Comparison of ENCODE assay signal across 8 cellular contexts in the genomic region with DNA sequence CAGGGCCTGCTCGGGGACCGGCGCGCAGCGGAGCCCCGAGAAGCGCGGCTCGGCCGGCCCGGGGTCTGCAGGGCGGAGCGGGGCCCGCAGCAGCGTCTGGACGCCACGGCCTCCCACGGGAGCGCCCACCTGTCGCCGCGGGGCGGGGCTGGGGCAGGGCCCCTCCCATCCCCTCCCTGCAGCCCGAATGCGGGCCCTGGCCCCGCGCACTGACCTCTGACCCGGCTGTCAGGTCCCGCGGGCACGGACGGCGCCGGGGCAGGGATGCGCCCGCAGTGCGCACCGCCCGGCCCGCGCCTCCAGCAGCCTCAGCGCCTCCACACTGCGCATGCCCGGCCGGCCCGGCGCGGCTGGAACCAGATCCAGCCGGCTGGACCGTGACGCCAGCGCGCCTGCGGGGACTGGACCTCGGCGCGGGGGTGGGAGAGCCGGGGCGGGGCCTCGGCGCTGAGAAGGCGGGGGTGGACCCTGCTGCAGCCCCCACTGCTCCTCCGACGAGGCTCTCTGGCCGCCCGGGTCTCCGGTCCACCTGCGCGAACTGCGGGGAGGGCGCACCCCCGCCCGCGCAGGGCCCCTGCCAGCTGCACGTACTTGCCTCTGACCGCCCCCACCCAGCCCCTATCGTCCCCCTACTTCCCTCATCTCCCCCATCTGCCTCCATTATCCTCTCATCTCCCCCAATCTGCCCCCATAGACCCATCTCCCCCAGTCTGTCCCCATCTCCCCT. TPM values are rescaled to one million over a fixed set of nuclear protein-coding genes. Genes with fewer than 3 reads are reported as not detected.
DNase-seq lines count a peak whose midpoint lies in the region; ATAC-seq and TF ChIP-seq lines count a peak whose summit lies in the region.

No MANE protein-coding gene starts in this region.

- POLR2A ChIA-PET in naive thymus-derived CD8-positive, alpha-beta T cell (lab: Charles Lee) = interaction anchor here (1.0 to 5.5 kb wide), 7 partner anchors 8 to 35 kb away, joined by 3 to 35 read pairs (median 4); a partner anchor contains a TSS

- peak overlapping the region in 7 of 10 donors; percentile 66 to 93 (median 87) for H3K27ac Mint-ChIP-seq in naive thymus-derived CD8-positive, alpha-beta T cell
- H3K27ac Mint-ChIP-seq in stimulated activated effector memory CD8-positive, alpha-beta T cell treated with anti-CD3 and anti-CD28 coated beads, Interleukin-12 subunit alpha, Interleukin-12 subunit beta, amount 100 ng/mL, for 72 hours = peak overlapping the region; percentile 88

- peak; percentile 52 for ATAC-seq in GM19463 (IDR thresholded peaks at IDR 0.05; ENCODE audit: unreplicated experiment)
- ATAC-seq in naive thymus-derived CD8-positive, alpha-beta T cell = peak; percentile 80 to 87
- ATAC-seq in stimulated activated effector memory CD8-positive, alpha-beta T cell treated with anti-CD3 and anti-CD28 coated beads, Interleukin-12 subunit alpha, Interleukin-12 subunit beta, amount 100 ng/mL, for 72 hours = peak; percentile 87

- TF ChIP-seq CTCF in HL-60 (IDR thresholded peaks at IDR 0.05; ENCODE audit: insufficient read depth, low read length) (no peak), fibroblast of mammary gland (conservative IDR thresholded peaks at IDR 0.05; ENCODE audit: control insufficient read depth, insufficient read depth, low read depth, low read length) (no peak)

- H3K9me3 Mint-ChIP-seq in naive thymus-derived CD8-positive, alpha-beta T cell = peaks cover 0 to 6% (median 0%) of the 10 kb centered on the region in 9 donors
- no peaks in the 10 kb centered on the region for H3K9me3 Mint-ChIP-seq in stimulated activated effector memory CD8-positive, alpha-beta T cell treated with anti-CD3 and anti-CD28 coated beads, Interleukin-12 subunit alpha, Interleukin-12 subunit beta, amount 100 ng/mL, for 72 hours

- peaks cover 18 to 61% (median 49%) of the 10 kb centered on the region in 4 donors for H3K4me1 Mint-ChIP-seq in naive thymus-derived CD8-positive, alpha-beta T cell
- peaks cover 47% of the 10 kb centered on the region for H3K4me1 Mint-ChIP-seq in stimulated activated effector memory CD8-positive, alpha-beta T cell treated with anti-CD3 and anti-CD28 coated beads, Interleukin-12 subunit alpha, Interleukin-12 subunit beta, amount 100 ng/mL, for 72 hours

- peaks cover 0 to 15% (median 4%) of the 10 kb centered on the region in 3 donors for H3K36me3 Mint-ChIP-seq in naive thymus-derived CD8-positive, alpha-beta T cell
- peaks cover 11% of the 10 kb centered on the region for H3K36me3 Mint-ChIP-seq in stimulated activated effector memory CD8-positive, alpha-beta T cell treated with anti-CD3 and anti-CD28 coated beads, Interleukin-12 subunit alpha, Interleukin-12 subunit beta, amount 100 ng/mL, for 72 hours

- peaks cover 0 to 2% (median 0%) of the 10 kb centered on the region in 5 donors for H3K27me3 Mint-ChIP-seq in naive thymus-derived CD8-positive, alpha-beta T cell

- H3K4me3 ChIP-seq in HL-60 (replicated peaks; ENCODE audit: insufficient read depth, low read length) (peak overlapping the region; percentile 62), fibroblast of mammary gland (ENCODE audit: control insufficient read depth, low read depth, low read length) (peak overlapping the region; percentile 50)

- H3K4me3 Mint-ChIP-seq in naive thymus-derived CD8-positive, alpha-beta T cell = peak overlapping the region in 8 of 10 donors; percentile 72 to 88 (median 82)
- peak overlapping the region; percentile 73 for H3K4me3 Mint-ChIP-seq in stimulated activated effector memory CD8-positive, alpha-beta T cell treated with anti-CD3 and anti-CD28 coated beads, Interleukin-12 subunit alpha, Interleukin-12 subunit beta, amount 100 ng/mL, for 72 hours

- no peaks in the 10 kb centered on the region for H3K27me3 ChIP-seq in HL-60 (ENCODE audit: insufficient read depth, poor library complexity, severe bottlenecking)

- H3K27ac ChIP-seq in HL-60 (replicated peaks) = peak overlapping the region; percentile 85

- peak; percentile 98 for DNase-seq in COLO829 (ENCODE audit: low spot score)
- DNase-seq in HL-60 (ENCODE audit: low read depth in 1 of 2, low spot score in 1 of 2) = peak; percentile 77 to 84
- DNase-seq in OCI-M1 (lab: John Stamatoyannopoulos, UW) = peak; percentile 89
- DNase-seq in activated T-helper 1 cell treated with anti-CD3 and anti-CD28 coated beads, Interleukin-2, amount 50 U/mL, for 16 hours (ENCODE audit: low read depth in 1 of 2, low spot score in 1 of 2) = peak; percentile 54 to 75
- DNase-seq in fibroblast of mammary gland (ENCODE audit: low read depth) = peak; percentile 84
- peak; percentile 65 to 91 (median 85) for DNase-seq in naive thymus-derived CD8-positive, alpha-beta T cell
- peak; percentile 83 to 91 for DNase-seq in stimulated activated effector memory CD8-positive, alpha-beta T cell treated with anti-CD3 and anti-CD28 coated beads, Interleukin-12 subunit alpha, Interleukin-12 subunit beta, amount 100 ng/mL, for 72 hours (ENCODE audit: low spot score in 2 of 2)

RNA-seq across cellular contexts. Expression of a gene that starts 16.1 kb away (rescaled TPM):
- total RNA-seq in naive thymus-derived CD8-positive, alpha-beta T cell = 1 to 10 TPM; 7.0 to 9.5 TPM
- polyA plus RNA-seq in naive thymus-derived CD8-positive, alpha-beta T cell = 1 to 10 TPM; 1.4 to 3.8 (median 2.5) TPM

RNA-seq across cellular contexts. Expression of a gene that starts 45.2 kb away (rescaled TPM):
- not detected for total RNA-seq in naive thymus-derived CD8-positive, alpha-beta T cell
- polyA plus RNA-seq in naive thymus-derived CD8-positive, alpha-beta T cell = not detected

RNA-seq across cellular contexts. Expression of a gene that starts 52.9 kb away (rescaled TPM):
- total RNA-seq in naive thymus-derived CD8-positive, alpha-beta T cell = 10 to 100 TPM; 46.9 to 49.0 TPM
- polyA plus RNA-seq in naive thymus-derived CD8-positive, alpha-beta T cell = 10 to 100 TPM; 19.3 to 21.5 (median 20.2) TPM

RNA-seq across cellular contexts. Expression of a gene that starts 59.7 kb away (rescaled TPM):
- total RNA-seq in naive thymus-derived CD8-positive, alpha-beta T cell = under 1 TPM in 1 of 2 experiments, not detected in 1; 0.25 TPM
- polyA plus RNA-seq in naive thymus-derived CD8-positive, alpha-beta T cell = under 1 TPM in 1 of 3 donors, not detected in 2; 0.11 TPM

Comparison
In these comparisons a context has a peak if more than half of its experiments do, and no peak if none do; other contexts are left out.
1. Peak in every context shown above with its lines: DNase-seq, ATAC-seq, H3K4me3 ChIP-seq and H3K27ac ChIP-seq.